In the genomic region with DNA sequence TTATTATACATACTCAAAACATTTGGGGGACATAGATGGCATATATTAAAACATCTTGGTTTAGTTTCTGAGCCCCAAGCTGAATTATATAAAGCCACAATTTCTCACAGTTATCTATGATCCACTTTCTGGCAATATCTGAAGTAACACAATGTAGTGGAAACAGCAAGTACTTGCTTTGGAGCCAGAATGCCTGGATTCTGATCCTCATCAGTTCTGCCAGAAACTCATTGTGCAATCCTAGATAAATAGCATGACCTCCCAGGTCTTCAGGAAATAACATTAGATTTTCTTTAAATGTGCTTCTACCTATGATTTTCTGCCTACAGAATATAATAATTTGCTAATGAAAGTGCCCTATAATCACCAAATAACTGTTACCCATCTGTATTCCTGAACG, we compare ENCODE assay signal across 18 cellular contexts.
DNase-seq lines count a peak whose midpoint lies in the region; ATAC-seq and TF ChIP-seq lines count a peak whose summit lies in the region.
"Had no signal": no experiment of that assay in that cellular context is flagged by ENCODE, and none has a peak within 500 bp of the region (broad histone marks: within the 10 kb centered on the region; RNA-seq: fewer than 3 reads in every experiment).

No MANE protein-coding gene starts in this region.

- H4K12ac ChIP-seq in trophoblast cell (ENCODE audit: low read depth, low read length), result no peak overlapping the region

- H4K91ac ChIP-seq in trophoblast cell (ENCODE audit: low read depth, low read length), result no peak overlapping the region

- H3K36me3 Mint-ChIP-seq in mesothelial cell of epicardium, result no peaks in the 10 kb centered on the region
- no peaks in the 10 kb centered on the region for H3K36me3 Mint-ChIP-seq in CD8-positive, alpha-beta T cell
- H3K36me3 Mint-ChIP-seq: CD4-positive, CD25-positive, alpha-beta regulatory T cell had no signal

- WGBS in trophoblast cell (ENCODE audit: extremely low coverage, insufficient coverage, insufficient read length), result no CpG with 5 or more reads among the region's 1 CpG

- no peak overlapping the region for H2BK5ac ChIP-seq in trophoblast cell (ENCODE audit: low read depth, low read length, poor library complexity)

- H3K36me3 ChIP-seq in adipocyte (ENCODE audit: control insufficient read depth, insufficient read depth, low read length, severe bottlenecking), result no peaks in the 10 kb centered on the region
- H3K36me3 ChIP-seq in CD8-positive, alpha-beta T cell (ENCODE audit: insufficient read depth, low read length), result no peaks in the 10 kb centered on the region
- no peaks in the 10 kb centered on the region for H3K36me3 ChIP-seq in trophoblast cell (ENCODE audit: control insufficient read depth in 1 of 2, insufficient read depth in 2 of 2, low read length in 2 of 2)

- peaks cover 2% of the 10 kb centered on the region for H3K79me1 ChIP-seq in trophoblast cell (ENCODE audit: low read length)

- H3K9ac ChIP-seq in adipocyte (ENCODE audit: low read length) (no peak overlapping the region), trophoblast cell (ENCODE audit: low read length) (no peak overlapping the region)

- H3K23ac ChIP-seq in trophoblast cell (ENCODE audit: low read length), result no peak overlapping the region

- H3K9me3 Mint-ChIP-seq in mesothelial cell of epicardium, result no peaks in the 10 kb centered on the region
- no peaks in the 10 kb centered on the region for H3K9me3 Mint-ChIP-seq in CD8-positive, alpha-beta T cell

- H3K4me3 Mint-ChIP-seq in mesothelial cell of epicardium, result no peak overlapping the region
- H3K4me3 Mint-ChIP-seq in CD8-positive, alpha-beta T cell, result no peak overlapping the region
- H3K4me3 Mint-ChIP-seq: CD4-positive, CD25-positive, alpha-beta regulatory T cell had no signal

- H2BK12ac ChIP-seq in trophoblast cell (ENCODE audit: low read length), result no peak overlapping the region

- H2AK5ac ChIP-seq in trophoblast cell (ENCODE audit: low read length), result no peak overlapping the region

- H3K4me3 ChIP-seq in adipocyte (ENCODE audit: low read length) (no peak overlapping the region), fibroblast of the aortic adventitia (ENCODE audit: low read depth, low read length) (no peak overlapping the region), trophoblast cell (ENCODE audit: low read depth, low read length) (no peak overlapping the region)
- no peak overlapping the region for H3K4me3 ChIP-seq in CD8-positive, alpha-beta T cell (ENCODE audit: low read depth, low read length)
- H3K4me3 ChIP-seq: K562 had no signal

- TF ChIP-seq CTCF in fibroblast of the aortic adventitia (IDR thresholded peaks at IDR 0.05; ENCODE audit: insufficient read depth, low read length), result no peak
- no peak for TF ChIP-seq CTCF in mesothelial cell of epicardium (IDR thresholded peaks at IDR 0.05; ENCODE audit: unreplicated experiment)
- TF ChIP-seq CTCF in CD8-positive, alpha-beta T cell (IDR thresholded peaks at IDR 0.05), result no peak
- no peak for TF ChIP-seq CTCF in GM10266 (IDR thresholded peaks at IDR 0.05; ENCODE audit: control insufficient read depth, insufficient read depth, low read depth, missing control alignments)

- no peak for ATAC-seq in CD8-positive, alpha-beta T cell
- ATAC-seq in HG03354 (IDR thresholded peaks at IDR 0.05; ENCODE audit: poor library complexity, severe bottlenecking, unreplicated experiment), result no peak
- ATAC-seq: K562 had no signal

- no peaks in the 10 kb centered on the region for H3K79me2 ChIP-seq in trophoblast cell (ENCODE audit: control insufficient read depth, insufficient read depth, low read length, poor library complexity)

- POLR2A ChIA-PET in CD8-positive, alpha-beta T cell (lab: Charles Lee), result no interaction called here

- no peak overlapping the region for H2AFZ ChIP-seq in trophoblast cell (ENCODE audit: insufficient read depth, low read length, poor library complexity)

- H3K14ac ChIP-seq in trophoblast cell (ENCODE audit: low read length), result no peak overlapping the region

- intact Hi-C loops in CD8-positive, alpha-beta T cell (cut with DNase I, micrococcal nuclease), result no loop called here

- no peak overlapping the region for H3K4me2 ChIP-seq in trophoblast cell (ENCODE audit: low read length)

- no peaks in the 10 kb centered on the region for H3K27me3 Mint-ChIP-seq in mesothelial cell of epicardium (ENCODE audit: low read depth)
- no peaks in the 10 kb centered on the region for H3K27me3 Mint-ChIP-seq in CD8-positive, alpha-beta T cell (ENCODE audit: low read depth)
- H3K27me3 Mint-ChIP-seq: CD4-positive, CD25-positive, alpha-beta regulatory T cell had no signal

- DNase-seq in GM03348 (ENCODE audit: low spot score) (peak; percentile 11), adipocyte (ENCODE audit: low read depth) (peak; percentile 60), fibroblast of the aortic adventitia (ENCODE audit: low read depth) (peak; percentile 85), mesothelial cell of epicardium (ENCODE audit: low spot score in 2 of 2, unreplicated experiment in 2 of 2) (no peak), GM10266 (ENCODE audit: extremely low spot score) (no peak), trophoblast cell (no peak)
- no peak for DNase-seq in CD8-positive, alpha-beta T cell
- DNase-seq: AML-193; Calu3; CD4-positive, CD25-positive, alpha-beta regulatory T cell; NCI-H146; NCI-H2227 treated with DMSO at 0.1 percent for 48 hours; NCI-H526 treated with DMSO at 0.1 percent for 48 hours; NK-92 treated with Interleukin-12 subunit alpha and Interleukin-12 subunit beta, amount 100 ng/mL, for 24 hours; OCI-M1; RPMI8226 had no signal

- no peaks in the 10 kb centered on the region for H3K9me3 ChIP-seq in adipocyte (ENCODE audit: control insufficient read depth, low read length)
- H3K9me3 ChIP-seq in CD8-positive, alpha-beta T cell (ENCODE audit: low read length), result no peaks in the 10 kb centered on the region
- H3K9me3 ChIP-seq in trophoblast cell (ENCODE audit: insufficient read depth, low read depth, low read length), result no peaks in the 10 kb centered on the region

- H3K4ac ChIP-seq in trophoblast cell (ENCODE audit: low read depth, low read length), result no peak overlapping the region

- H3K27me3 ChIP-seq in adipocyte (replicated peaks; ENCODE audit: control insufficient read depth, insufficient read depth, low read length), result no peaks in the 10 kb centered on the region
- H3K27me3 ChIP-seq in CD8-positive, alpha-beta T cell (ENCODE audit: insufficient read depth, low read length), result no peaks in the 10 kb centered on the region
- no peaks in the 10 kb centered on the region for H3K27me3 ChIP-seq in trophoblast cell (ENCODE audit: insufficient read depth, low read length)

- H3K27ac Mint-ChIP-seq in mesothelial cell of epicardium, result peak overlapping the region; percentile 37
- no peak overlapping the region for H3K27ac Mint-ChIP-seq in CD8-positive, alpha-beta T cell
- H3K27ac Mint-ChIP-seq: CD4-positive, CD25-positive, alpha-beta regulatory T cell had no signal

- H3K27ac ChIP-seq in CD8-positive, alpha-beta T cell (ENCODE audit: low read depth, low read length), result no peak overlapping the region
- H3K27ac ChIP-seq in trophoblast cell (ENCODE audit: low read depth, low read length), result no peak overlapping the region

- H2BK120ac ChIP-seq in trophoblast cell (ENCODE audit: insufficient read depth, low read length, poor library complexity), result no peak overlapping the region

- H3K4me1 Mint-ChIP-seq in mesothelial cell of epicardium, result peaks cover 16% of the 10 kb centered on the region
- no peaks in the 10 kb centered on the region for H3K4me1 Mint-ChIP-seq in CD8-positive, alpha-beta T cell (ENCODE audit: low read depth)
- H3K4me1 Mint-ChIP-seq: CD4-positive, CD25-positive, alpha-beta regulatory T cell had no signal

- H4K8ac ChIP-seq in trophoblast cell (ENCODE audit: low read depth, low read length), result no peak overlapping the region

- H3K18ac ChIP-seq in trophoblast cell (ENCODE audit: low read length), result no peak overlapping the region

- CTCF ChIA-PET in CD8-positive, alpha-beta T cell (lab: Charles Lee), result no interaction called here

- H3K4me1 ChIP-seq in adipocyte (ENCODE audit: control insufficient read depth, insufficient read depth, low read length) (peaks cover 27% of the 10 kb centered on the region), trophoblast cell (ENCODE audit: control insufficient read depth in 1 of 2, insufficient read depth in 2 of 2, low read length in 2 of 2) (peaks cover 0 to 4% of the 10 kb centered on the region in 2 experiments)
- H3K4me1 ChIP-seq in CD8-positive, alpha-beta T cell (ENCODE audit: insufficient read depth, low read length), result no peaks in the 10 kb centered on the region

Comparison
In these comparisons a context has a peak if more than half of its experiments do, and no peak if none do; other contexts are left out.
1. DNase-seq: peak in GM03348 (single experiment), adipocyte (single experiment) and fibroblast of the aortic adventitia (single experiment); none in mesothelial cell of epicardium (0 of 2), CD8-positive, alpha-beta T cell (0 of 7), GM10266 (single experiment) and trophoblast cell (0 of 2).